In genomic region chr2:216112926-216113325, GRCh38 we compare ENCODE assay signal across 10 cellular contexts. TPM values are rescaled to one million over a fixed set of nuclear protein-coding genes. Genes with fewer than 3 reads are reported as not detected.
DNase-seq lines count a peak whose midpoint lies in the region; ATAC-seq and TF ChIP-seq lines count a peak whose summit lies in the region.
"Had no signal": no experiment of that assay in that cellular context is flagged by ENCODE, and none has a peak within 500 bp of the region (broad histone marks: within the 10 kb centered on the region; RNA-seq: fewer than 3 reads in every experiment).

No MANE protein-coding gene starts in this region.

- WGBS in endodermal cell (ENCODE audit: insufficient coverage in 1 of 2, insufficient read length in 1 of 2), 2 experiments = 90 to 96% methylated on average over 3 to 4 of the region's 4 CpGs
- WGBS in body of pancreas, 2 donors = 34 to 37% methylated on average over 4 of the region's 4 CpGs

- no peak for ATAC-seq in Panc1
- no peak for ATAC-seq in stimulated activated naive CD8-positive, alpha-beta T cell treated with anti-CD3 and anti-CD28 coated beads, Interleukin-15, amount 100 ng/mL, for 72 hours
- no peak for ATAC-seq in body of pancreas

- H3K4me3 ChIP-seq in Panc1 (ENCODE audit: low read depth in 2 of 2, low read length in 2 of 2) (no peak overlapping the region), endodermal cell (ENCODE audit: low read length) (peak overlapping the region; percentile 89), BE2C (ENCODE audit: low read depth, low read length) (no peak overlapping the region), body of pancreas (no peak overlapping the region)

- H3K4me1 Mint-ChIP-seq in activated naive CD4-positive, alpha-beta T cell treated with anti-CD3 and anti-CD28 coated beads for 36 hours (ENCODE audit: low read depth) = peaks cover 74% of the 10 kb centered on the region
- peaks cover 49% of the 10 kb centered on the region for H3K4me1 Mint-ChIP-seq in endodermal cell
- peaks cover 80% of the 10 kb centered on the region for H3K4me1 Mint-ChIP-seq in stimulated activated naive CD8-positive, alpha-beta T cell treated with anti-CD3 and anti-CD28 coated beads, Interleukin-15, amount 100 ng/mL, for 72 hours

- peaks cover 74% of the 10 kb centered on the region for H3K36me3 Mint-ChIP-seq in activated naive CD4-positive, alpha-beta T cell treated with anti-CD3 and anti-CD28 coated beads for 36 hours (ENCODE audit: low read depth)
- peaks cover 68% of the 10 kb centered on the region for H3K36me3 Mint-ChIP-seq in endodermal cell (ENCODE audit: low read depth)

- in situ Hi-C loops in Panc1 (cut with HindIII; ENCODE audit: low pct_unique_long_range_greater_than_20kb, low sequenced_read_pairs) = no loop called here

- no peak overlapping the region for H3K9ac ChIP-seq in endodermal cell (ENCODE audit: extremely low read depth, low read length, poor library complexity, severe bottlenecking)

- TF ChIP-seq POLR2A in body of pancreas (IDR thresholded peaks at IDR 0.05) = no peak

- no peak overlapping the region for H3K4me3 Mint-ChIP-seq in activated naive CD4-positive, alpha-beta T cell treated with anti-CD3 and anti-CD28 coated beads for 36 hours
- no peak overlapping the region for H3K4me3 Mint-ChIP-seq in endodermal cell
- H3K4me3 Mint-ChIP-seq in stimulated activated naive CD8-positive, alpha-beta T cell treated with anti-CD3 and anti-CD28 coated beads, Interleukin-15, amount 100 ng/mL, for 72 hours = peak overlapping the region; percentile 71 to 74

- H3K27ac ChIP-seq in Panc1 (ENCODE audit: low read length) (0 out of 2 replicates have a peak overlapping the region, but pooled peaks have one; percentile 19), endodermal cell (ENCODE audit: low read depth, low read length) (no peak overlapping the region), body of pancreas (no peak overlapping the region)

- no peaks in the 10 kb centered on the region for H3K27me3 Mint-ChIP-seq in activated naive CD4-positive, alpha-beta T cell treated with anti-CD3 and anti-CD28 coated beads for 36 hours (ENCODE audit: low read depth)
- H3K27me3 Mint-ChIP-seq in endodermal cell (ENCODE audit: insufficient read depth) = no peaks in the 10 kb centered on the region
- H3K27me3 Mint-ChIP-seq in stimulated activated naive CD8-positive, alpha-beta T cell treated with anti-CD3 and anti-CD28 coated beads, Interleukin-15, amount 100 ng/mL, for 72 hours = no peaks in the 10 kb centered on the region

- no TSS peak for BruUV-seq in Panc1 (replicated peaks; lab: Mats Ljungman, UMichigan)

- H3K27me3 ChIP-seq in Panc1 (ENCODE audit: control insufficient read depth, insufficient read depth, low read length) (no peaks in the 10 kb centered on the region), endodermal cell (ENCODE audit: control insufficient read depth, insufficient read depth, low read length, poor library complexity, severe bottlenecking) (no peaks in the 10 kb centered on the region), BE2C (no peaks in the 10 kb centered on the region), body of pancreas (no peaks in the 10 kb centered on the region)

- POLR2A ChIA-PET in Panc1 (lab: Charles Lee) = interaction anchor here (0.6 kb wide), 1 partner anchor 17 kb away, joined by 3 read pairs; no protein-coding TSS in a partner anchor

- DNase-seq in activated naive CD4-positive, alpha-beta T cell treated with anti-CD3 and anti-CD28 coated beads for 36 hours = no peak
- DNase-seq in activated naive CD4-positive, alpha-beta T cell treated with anti-CD3 and anti-CD28 coated beads, Interleukin-2, amount 50 U/mL, for 16 hours = no peak
- DNase-seq in Panc1 (ENCODE audit: low read depth, low spot score) = no peak
- DNase-seq in endodermal cell = no peak
- no peak for DNase-seq in stimulated activated naive CD8-positive, alpha-beta T cell treated with anti-CD3 and anti-CD28 coated beads, Interleukin-15, amount 100 ng/mL, for 72 hours
- no peak for DNase-seq in NCI-H2107 (lab: John Stamatoyannopoulos, UW)
- no peak for DNase-seq in BE2C
- DNase-seq in body of pancreas = no peak
- DNase-seq: Karpas-422, NCI-H187 had no signal

- no peaks in the 10 kb centered on the region for H3K9me3 ChIP-seq in Panc1 (ENCODE audit: control insufficient read depth, insufficient read depth, low read depth, low read length)
- no peaks in the 10 kb centered on the region for H3K9me3 ChIP-seq in endodermal cell (ENCODE audit: control insufficient read depth, low read length)
- H3K9me3 ChIP-seq in BE2C = no peaks in the 10 kb centered on the region
- no peaks in the 10 kb centered on the region for H3K9me3 ChIP-seq in body of pancreas

- TF ChIP-seq CTCF in Panc1 (IDR thresholded peaks at IDR 0.05) = no peak
- TF ChIP-seq CTCF in endodermal cell (conservative IDR thresholded peaks at IDR 0.05) = no peak
- TF ChIP-seq CTCF in BE2C (IDR thresholded peaks at IDR 0.05; ENCODE audit: low read depth, low read length) = no peak
- no peak for TF ChIP-seq CTCF in body of pancreas (IDR thresholded peaks at IDR 0.05)

- H3K4me1 ChIP-seq in Panc1 (ENCODE audit: control insufficient read depth, insufficient read depth, low read length) (peaks cover 47% of the 10 kb centered on the region), endodermal cell (ENCODE audit: control insufficient read depth, insufficient read depth, low read length) (peaks cover 9% of the 10 kb centered on the region), BE2C (peaks cover 19% of the 10 kb centered on the region), body of pancreas (peaks cover 45% of the 10 kb centered on the region)

- intact Hi-C loops in activated naive CD4-positive, alpha-beta T cell treated with anti-CD3 and anti-CD28 coated beads for 36 hours (cut with micrococcal nuclease) = no loop called here
- intact Hi-C loops in Panc1 (cut with micrococcal nuclease; ENCODE audit: unreplicated experiment) (no loop called here), body of pancreas (cut with DNase I) (no loop called here)

- CTCF ChIA-PET in activated naive CD4-positive, alpha-beta T cell treated with anti-CD3 and anti-CD28 coated beads for 36 hours (lab: Charles Lee) = interaction anchor here (1.3 to 2.9 kb wide), 4 partner anchors 10 to 79 kb away, joined by 3 to 18 read pairs (median 11); no protein-coding TSS in a partner anchor
- CTCF ChIA-PET in Panc1 (lab: Charles Lee) = no interaction called here

- no peaks in the 10 kb centered on the region for H3K9me3 Mint-ChIP-seq in activated naive CD4-positive, alpha-beta T cell treated with anti-CD3 and anti-CD28 coated beads for 36 hours
- H3K9me3 Mint-ChIP-seq in endodermal cell = no peaks in the 10 kb centered on the region
- no peaks in the 10 kb centered on the region for H3K9me3 Mint-ChIP-seq in stimulated activated naive CD8-positive, alpha-beta T cell treated with anti-CD3 and anti-CD28 coated beads, Interleukin-15, amount 100 ng/mL, for 72 hours

- H3K36me3 ChIP-seq in Panc1 (ENCODE audit: control insufficient read depth, insufficient read depth, low read length) = peaks cover 69% of the 10 kb centered on the region
- H3K36me3 ChIP-seq in endodermal cell (ENCODE audit: control insufficient read depth, insufficient read depth, low read length) = peaks cover 71% of the 10 kb centered on the region
- H3K36me3 ChIP-seq in BE2C = peaks cover 68% of the 10 kb centered on the region
- peaks cover 0 to 6% of the 10 kb centered on the region in 2 donors for H3K36me3 ChIP-seq in body of pancreas (replicated peaks in 1 of 2; ENCODE audit: insufficient read depth in 1 of 2, low read depth in 2 of 2)

- H3K27ac Mint-ChIP-seq in activated naive CD4-positive, alpha-beta T cell treated with anti-CD3 and anti-CD28 coated beads for 36 hours = peak overlapping the region; percentile 99
- peak overlapping the region; percentile 18 for H3K27ac Mint-ChIP-seq in endodermal cell
- H3K27ac Mint-ChIP-seq in stimulated activated naive CD8-positive, alpha-beta T cell treated with anti-CD3 and anti-CD28 coated beads, Interleukin-15, amount 100 ng/mL, for 72 hours = peak overlapping the region in 1 of 2 donors; percentile 72

RNA-seq across cellular contexts. Expression of gene XRCC5, which starts 3.8 kb away (rescaled TPM):
- total RNA-seq in activated naive CD4-positive, alpha-beta T cell treated with anti-CD3 and anti-CD28 coated beads for 36 hours = 100 to 1,000 TPM; 486 to 495 TPM
- total RNA-seq in Panc1 (2021; ENCODE audit: unreplicated experiment) (322 TPM), endodermal cell (100 to 1,000 TPM; 492 to 493 TPM), body of pancreas (10 to 100 TPM; 74.2 to 74.7 TPM)
- 173 TPM for polyA plus RNA-seq in Panc1 (2012; ENCODE audit: insufficient read length)
- 367 TPM for polyA plus RNA-seq in endodermal cell (2013, experiment 1 of 2)
- polyA plus RNA-seq in endodermal cell (2013, experiment 2 of 2) = 349 TPM
- 271 TPM for polyA plus RNA-seq in BE2C (2012; ENCODE audit: insufficient read depth, insufficient read length, low read depth)

RNA-seq across cellular contexts. Expression of gene TMEM169, which starts 31.2 kb away (rescaled TPM):
- under 1 TPM; 0.57 to 0.81 TPM for total RNA-seq in activated naive CD4-positive, alpha-beta T cell treated with anti-CD3 and anti-CD28 coated beads for 36 hours
- total RNA-seq in Panc1 (2021; ENCODE audit: unreplicated experiment) = 0.74 TPM
- polyA plus RNA-seq in Panc1 (2012; ENCODE audit: insufficient read length) = 1.6 TPM
- total RNA-seq in endodermal cell = 1 to 10 TPM; 1.1 to 3.8 TPM
- 22.4 TPM for polyA plus RNA-seq in endodermal cell (2013, experiment 1 of 2)
- polyA plus RNA-seq in endodermal cell (2013, experiment 2 of 2) = 22.4 TPM
- 21.9 TPM for polyA plus RNA-seq in BE2C (2012; ENCODE audit: insufficient read depth, insufficient read length, low read depth)
- under 1 TPM in 1 of 2 donors, not detected in 1; 0.26 TPM for total RNA-seq in body of pancreas

RNA-seq across cellular contexts. Expression of gene PECR, which starts 31.3 kb away (rescaled TPM):
- total RNA-seq in activated naive CD4-positive, alpha-beta T cell treated with anti-CD3 and anti-CD28 coated beads for 36 hours = 10 to 100 TPM; 18.8 to 20.9 TPM
- total RNA-seq in Panc1 (2021; ENCODE audit: unreplicated experiment) (16.5 TPM), endodermal cell (10 to 100 TPM; 12.5 to 17.0 TPM), body of pancreas (1 to 10 TPM; 5.9 to 6.5 TPM)
- polyA plus RNA-seq in Panc1 (2012; ENCODE audit: insufficient read length) = 19.2 TPM
- 11.9 TPM for polyA plus RNA-seq in endodermal cell (2013, experiment 1 of 2)
- 10.2 TPM for polyA plus RNA-seq in endodermal cell (2013, experiment 2 of 2)
- 15.7 TPM for polyA plus RNA-seq in BE2C (2012; ENCODE audit: insufficient read depth, insufficient read length, low read depth)

Comparison
In these comparisons a context has a peak if more than half of its experiments do, and no peak if none do; other contexts are left out.
1. H3K4me3 Mint-ChIP-seq: peak in stimulated activated naive CD8-positive, alpha-beta T cell treated with anti-CD3 and anti-CD28 coated beads, Interleukin-15, amount 100 ng/mL, for 72 hours (2 of 2); none in activated naive CD4-positive, alpha-beta T cell treated with anti-CD3 and anti-CD28 coated beads for 36 hours (single experiment) and endodermal cell (single experiment).